ENCODE assay signal across 8 cellular contexts in genomic region chr15:51621917-51622268, GRCh38. TPM values are rescaled to one million over a fixed set of nuclear protein-coding genes. Genes with fewer than 3 reads are reported as not detected.
DNase-seq lines count a peak whose midpoint lies in the region; ATAC-seq and TF ChIP-seq lines count a peak whose summit lies in the region.

No MANE protein-coding gene starts in this region.

- H4K20me1 ChIP-seq in GM23248 (ENCODE audit: insufficient read depth), result no peaks in the 10 kb centered on the region

- H3K36me3 Mint-ChIP-seq in effector memory CD8-positive, alpha-beta T cell (ENCODE audit: insufficient read depth), result peaks cover 13% of the 10 kb centered on the region

- H3K9me3 ChIP-seq in GM23248 (ENCODE audit: low read depth) (no peaks in the 10 kb centered on the region), lung (ENCODE audit: control insufficient read depth in 2 of 2, insufficient read depth in 1 of 2, low read length in 1 of 2) (no peaks in the 10 kb centered on the region)

- peak; percentile 36 for ATAC-seq in effector memory CD8-positive, alpha-beta T cell (replicated peaks)
- ATAC-seq in lung (ENCODE audit: insufficient read depth, low FRiP score), result peak; percentile 46

- H3F3A ChIP-seq in GM23248 (ENCODE audit: insufficient read depth), result peaks cover 8% of the 10 kb centered on the region

- DNase-seq in DMS79 treated with DMSO at 0.1 percent for 48 hours (lab: John Stamatoyannopoulos, UW), result peak; percentile 28
- DNase-seq in DMS79 (lab: John Stamatoyannopoulos, UW), result no peak
- DNase-seq in GM23248, result peak; percentile 83
- peak; percentile 50 for DNase-seq in LoVo (ENCODE audit: low spot score)
- peak; percentile 4 for DNase-seq in activated CD4-positive, alpha-beta T cell treated with anti-CD3 and anti-CD28 coated beads, Interleukin-2, amount 50 U/mL, for 1 hour
- peak; percentile 6 to 11 (median 8) for DNase-seq in effector memory CD8-positive, alpha-beta T cell
- peak; percentile 49 for DNase-seq in lung (ENCODE audit: low spot score)
- DNase-seq in stimulated activated CD8-positive, alpha-beta memory T cell treated with anti-CD3 and anti-CD28 coated beads, Interleukin-4, amount 100 ng/mL, for 48 hours, result peak; percentile 59

- peak overlapping the region; percentile 87 for H3K4me3 ChIP-seq in GM23248
- H3K4me3 ChIP-seq in lung, result peak overlapping the region; percentile 84

- no peaks in the 10 kb centered on the region for H3K9me3 Mint-ChIP-seq in effector memory CD8-positive, alpha-beta T cell

- no peaks in the 10 kb centered on the region for H3K9me2 ChIP-seq in GM23248 (ENCODE audit: insufficient read depth)

- H3K27ac ChIP-seq in GM23248 (peak overlapping the region; percentile 42), lung (ENCODE audit: low read depth in 1 of 2, low read length in 1 of 2) (peak overlapping the region; percentile 53 to 98)

- peak overlapping the region; percentile 87 to 89 for H3K4me3 Mint-ChIP-seq in effector memory CD8-positive, alpha-beta T cell

- H3K27me3 Mint-ChIP-seq in effector memory CD8-positive, alpha-beta T cell, result peaks cover 3 to 10% of the 10 kb centered on the region in 2 donors

- H3K4me1 ChIP-seq in GM23248 (ENCODE audit: insufficient read depth), result peaks cover 5% of the 10 kb centered on the region; the same call in 1 of the 2 replicates
- peaks cover 0 to 8% of the 10 kb centered on the region in 2 donors for H3K4me1 ChIP-seq in lung (ENCODE audit: control insufficient read depth in 2 of 2, insufficient read depth in 2 of 2, low read length in 2 of 2)

- H3K27ac Mint-ChIP-seq in effector memory CD8-positive, alpha-beta T cell, result peak overlapping the region in 1 of 2 donors; percentile 87

- in situ Hi-C loops in GM23248 (cut with MboI), result no loop called here

- no peak for TF ChIP-seq CTCF in lung (IDR thresholded peaks at IDR 0.05; ENCODE audit: control extremely low read depth, extremely low read depth)

- peak overlapping the region; percentile 91 for H3K4me2 ChIP-seq in GM23248 (ENCODE audit: unreplicated experiment)

- peak overlapping the region; percentile 78 for H3K9ac ChIP-seq in GM23248

- 0 out of 2 replicates have a peak, but pooled peaks cover 5% of the 10 kb centered on the region for H3K27me3 ChIP-seq in GM23248 (replicated peaks; ENCODE audit: insufficient read depth)
- H3K27me3 ChIP-seq in lung (ENCODE audit: control insufficient read depth, insufficient read depth), result no peaks in the 10 kb centered on the region

- H2AFZ ChIP-seq in GM23248, result peak overlapping the region; percentile 95

- H3K36me3 ChIP-seq in GM23248 (ENCODE audit: low read depth), result no peaks in the 10 kb centered on the region
- no peaks in the 10 kb centered on the region for H3K36me3 ChIP-seq in lung (ENCODE audit: control insufficient read depth in 2 of 2, insufficient read depth in 2 of 2, low read length in 2 of 2)

- H3K4me1 Mint-ChIP-seq in effector memory CD8-positive, alpha-beta T cell (ENCODE audit: low read depth in 2 of 2), result peaks cover 11 to 12% of the 10 kb centered on the region in 2 donors

- WGBS in GM23248 (ENCODE audit: low coverage in 1 of 2, low lambda C conversion rate in 2 of 2, missing lambda C conversion rate in 2 of 2), 2 experiments, result 0 to 1% methylated on average over 18 to 21 of the region's 21 CpGs
- 0% methylated on average over 21 of the region's 21 CpGs for WGBS in lung, 2 donors

- peaks cover 45% of the 10 kb centered on the region for H3K79me2 ChIP-seq in GM23248 (ENCODE audit: insufficient read depth)

RNA-seq across cellular contexts. Expression of gene DMXL2, which starts 0.7 kb away (rescaled TPM):
- total RNA-seq in GM23248 (2014; rRNA removed; shearing (Covaris generic)), result 17.6 and 28.8 TPM in 2 replicates
- polyA plus RNA-seq in GM23248 (2016; fragmentation: Nextera tagmentation; extraction: Ambion mirVana) (3.6 and 5.2 TPM in 2 replicates), lung (100 to 1,000 TPM in 1 of 2 donors, 10 to 100 TPM in 1; 40.9 to 101 TPM)
- total RNA-seq in lung, result 100 to 1,000 TPM in 1 of 2 donors, 10 to 100 TPM in 1; 49.4 to 105 TPM

RNA-seq across cellular contexts. Expression of gene SCG3, which starts 59.4 kb away (rescaled TPM):
- not detected in 2 replicates for total RNA-seq in GM23248 (2014; rRNA removed; shearing (Covaris generic))
- polyA plus RNA-seq in GM23248 (2016; fragmentation: Nextera tagmentation; extraction: Ambion mirVana) (0.20 TPM in 1 of 2 replicates, not detected in the other), lung (under 1 TPM; 0.14 to 0.15 TPM)
- 1 to 10 TPM in 1 of 2 donors, under 1 TPM in 1; 0.37 to 1.3 TPM for total RNA-seq in lung
